In genomic region chr16:24729243-24729966, GRCh38 we compare ENCODE assay signal across 8 cellular contexts. TPM values are rescaled to one million over a fixed set of nuclear protein-coding genes. Genes with fewer than 3 reads are reported as not detected.
DNase-seq lines count a peak whose midpoint lies in the region; TF ChIP-seq lines count a peak whose summit lies in the region.

TNRC6A (plus strand) TSS chr16:24729651; CDS start chr16:24729842, 191 bp downstream.

- H3K4me2 ChIP-seq in SK-N-SH, result peak within 1 kb of the TSS; percentile 87

- CTCF ChIA-PET in SK-N-SH (lab: Yijun Ruan, JAX), result interaction anchor here (1.2 kb wide), 1 partner anchor 41 kb away, joined by 3 read pairs; no protein-coding TSS in a partner anchor

- H3K4me3 ChIP-seq in H7 (ENCODE audit: insufficient read depth, low read depth, low read length) (peak within 1 kb of the TSS; percentile 75), MG63 (peak within 1 kb of the TSS; percentile 89), SK-N-SH (ENCODE audit: low read depth in 2 of 2, low read length in 1 of 2) (peak within 1 kb of the TSS; percentile 80 to 93), suprapubic skin (peak within 1 kb of the TSS; percentile 80)

- H2AFZ ChIP-seq in SK-N-SH (ENCODE audit: low read depth), result peak within 1 kb of the TSS; percentile 79

- peaks cover 36% of the 10 kb centered on the region for H4K20me1 ChIP-seq in SK-N-SH (ENCODE audit: insufficient read depth)

- in situ Hi-C loops in G401 (cut with HindIII; ENCODE audit: low sequenced_read_pairs), result no loop called here

- TF ChIP-seq CTCF in SK-N-SH (IDR thresholded peaks at IDR 0.05), result no peak
- no peak for TF ChIP-seq CTCF in suprapubic skin (IDR thresholded peaks at IDR 0.05)

- peaks cover 11% of the 10 kb centered on the region for H3F3A ChIP-seq in SK-N-SH (replicated peaks; ENCODE audit: insufficient read depth)

- POLR2A ChIA-PET in SK-N-SH (lab: Yijun Ruan, JAX), result no interaction called here

- H3K36me3 ChIP-seq in H7 (replicated peaks; ENCODE audit: control insufficient read depth, insufficient read depth, low read length) (peaks cover 7% of the 10 kb centered on the region), MG63 (peaks cover 37% of the 10 kb centered on the region), SK-N-SH (replicated peaks in 1 of 2; ENCODE audit: control insufficient read depth in 1 of 2, insufficient read depth in 2 of 2, low read length in 1 of 2) (peaks cover 23 to 28% of the 10 kb centered on the region in 2 experiments), suprapubic skin (peaks cover 4% of the 10 kb centered on the region)

- no peak for TF ChIP-seq RAD21 in SK-N-SH (IDR thresholded peaks at IDR 0.05; ENCODE audit: low read length)

- H3K27me3 ChIP-seq in H7 (ENCODE audit: control insufficient read depth, insufficient read depth, low read length) (no peaks in the 10 kb centered on the region), MG63 (no peaks in the 10 kb centered on the region), SK-N-SH (ENCODE audit: insufficient read depth) (no peaks in the 10 kb centered on the region), suprapubic skin (no peaks in the 10 kb centered on the region)

- H3K9ac ChIP-seq in SK-N-SH, result peak within 1 kb of the TSS; percentile 95

- WGBS in SK-N-SH (ENCODE audit: low lambda C conversion rate), result under 1% methylated on average over 49 of the region's 80 CpGs
- WGBS in suprapubic skin, result under 1% methylated on average over 33 of the region's 80 CpGs

- H3K79me2 ChIP-seq in SK-N-SH (ENCODE audit: insufficient read depth), result peaks cover 45% of the 10 kb centered on the region

- peak within 1 kb of the TSS; percentile 88 to 92 for H3K27ac ChIP-seq in SK-N-SH (ENCODE audit: low read depth in 2 of 2, low read length in 1 of 2)
- peak within 1 kb of the TSS; percentile 96 for H3K27ac ChIP-seq in suprapubic skin

- H3K4me1 ChIP-seq in SK-N-SH (ENCODE audit: control insufficient read depth in 1 of 2, insufficient read depth in 2 of 2, low read depth in 1 of 2, low read length in 1 of 2), result peaks cover 14 to 22% of the 10 kb centered on the region in 2 experiments
- peaks cover 28% of the 10 kb centered on the region for H3K4me1 ChIP-seq in suprapubic skin

- no peaks in the 10 kb centered on the region for H3K9me3 ChIP-seq in MG63
- H3K9me3 ChIP-seq in SK-N-SH, result no peaks in the 10 kb centered on the region
- H3K9me3 ChIP-seq in suprapubic skin, result no peaks in the 10 kb centered on the region

- DNase-seq in G401 (ENCODE audit: low spot score) (peak; percentile 83), H7 (peak; percentile 94), MG63 (peak; percentile 96), SK-N-SH (peak; percentile 97), globus pallidus (ENCODE audit: low spot score) (peak; percentile 87), occipital lobe (lab: John Stamatoyannopoulos, UW) (peak; percentile 82), suprapubic skin (ENCODE audit: low spot score in 2 of 2) (peak; percentile 93)
- DNase-seq in activated naive CD4-positive, alpha-beta T cell treated with anti-CD3 and anti-CD28 coated beads, Interleukin-2, amount 50 U/mL, for 16 hours, result peak; percentile 82

- H3K9me2 ChIP-seq in SK-N-SH, result no peaks in the 10 kb centered on the region

- peak in 1 of 2 donors; percentile 84 for TF ChIP-seq POLR2A in suprapubic skin (IDR thresholded peaks at IDR 0.05)

- TF ChIP-seq EP300 in SK-N-SH (IDR thresholded peaks at IDR 0.05; ENCODE audit: borderline replicate concordance in 1 of 2, low read depth in 1 of 2, low read length in 1 of 2) (peak in 1 of 2 experiments; percentile 69; a peak in 1 of 4 replicates), suprapubic skin (IDR thresholded peaks at IDR 0.05) (no peak)

TF ChIP-seq in SK-N-SH, 30 proteins besides CTCF, POLR2A, EP300 and RAD21:
- TF ChIP-seq POLR2AphosphoS5 (IDR thresholded peaks at IDR 0.05; ENCODE audit: low read depth, low read length), result peak; percentile 74
- peak; percentile 52; the same call in 1 of the 2 replicates for TF ChIP-seq SIN3A (IDR thresholded peaks at IDR 0.05; ENCODE audit: borderline replicate concordance, low read depth, low read length)
- TF ChIP-seq FOSL2 (IDR thresholded peaks at IDR 0.05; ENCODE audit: borderline replicate concordance, low read depth), result no peak
- TF ChIP-seq ZBTB33 (IDR thresholded peaks at IDR 0.05; ENCODE audit: borderline replicate concordance, low read depth), result no peak
- no peak for TF ChIP-seq NRF1 (IDR thresholded peaks at IDR 0.05; ENCODE audit: low read depth, low read length)
- peak; percentile 71 for TF ChIP-seq TAF1 (IDR thresholded peaks at IDR 0.05; ENCODE audit: borderline replicate concordance, low read depth, low read length)
- no peak for TF ChIP-seq RCOR1 (IDR thresholded peaks at IDR 0.05; ENCODE audit: low read length)
- peak; percentile 54 for TF ChIP-seq CHD2 (IDR thresholded peaks at IDR 0.05; ENCODE audit: low read length, partially characterized antibody)
- TF ChIP-seq GABPA (IDR thresholded peaks at IDR 0.05; ENCODE audit: low read depth), result peak; percentile 94
- no peak for TF ChIP-seq FOXJ3 (CRISPR knock-in tag; IDR thresholded peaks at IDR 0.05)
- no peak for TF ChIP-seq RXRA (IDR thresholded peaks at IDR 0.05; ENCODE audit: borderline replicate concordance, low read depth)
- no peak for TF ChIP-seq EZH2phosphoT487 (IDR thresholded peaks at IDR 0.05; ENCODE audit: borderline replicate concordance, low read depth)
- TF ChIP-seq TCF12 (IDR thresholded peaks at IDR 0.05), result no peak
- TF ChIP-seq ELF1 (IDR thresholded peaks at IDR 0.05), result peak; percentile 56
- no peak for TF ChIP-seq RFX5 (IDR thresholded peaks at IDR 0.05; ENCODE audit: low read length)
- TF ChIP-seq IRF3 (IDR thresholded peaks at IDR 0.05; ENCODE audit: low read depth, low read length), result no peak
- TF ChIP-seq MEF2A (IDR thresholded peaks at IDR 0.05; ENCODE audit: borderline replicate concordance, low read depth), result no peak
- peak; percentile 83; the same call in 1 of the 2 replicates for TF ChIP-seq MXI1 (IDR thresholded peaks at IDR 0.05; ENCODE audit: low read depth, low read length)
- TF ChIP-seq USF2 (IDR thresholded peaks at IDR 0.05; ENCODE audit: borderline replicate concordance, low read depth, low read length), result no peak
- peak; percentile 93 for TF ChIP-seq YY1 (IDR thresholded peaks at IDR 0.05; ENCODE audit: low read depth)
- 0 out of 2 replicates have a peak, but pooled peaks have one; percentile 47 for TF ChIP-seq MAX (IDR thresholded peaks at IDR 0.05; ENCODE audit: low read depth)
- TF ChIP-seq NFIC (IDR thresholded peaks at IDR 0.05; ENCODE audit: borderline replicate concordance), result 0 out of 2 replicates have a peak, but pooled peaks have one; percentile 5

RNA-seq across cellular contexts. Expression of gene TNRC6A, which starts in this region (rescaled TPM):
- 11.4 and 14.4 TPM in 2 replicates for total RNA-seq in G401 (2014; rRNA removed; shearing (Covaris generic))
- 37.3 and 41.7 TPM in 2 replicates for total RNA-seq in H7 (2014; rRNA removed; shearing (Covaris generic))
- total RNA-seq in MG63 (2014; rRNA removed; shearing (Covaris generic); ENCODE audit: low replicate concordance), result 9.2 and 12.7 TPM in 2 replicates
- 32.5 and 40.1 TPM in 2 replicates for polyA plus RNA-seq in SK-N-SH (2012; rRNA removed)
- 16.0 and 19.0 TPM in 2 replicates for polyA plus RNA-seq in SK-N-SH (2012; cell fraction: cytosol; rRNA removed)
- polyA plus RNA-seq in SK-N-SH (2012; cell fraction: nucleus; rRNA removed), result 127 and 149 TPM in 2 replicates
- total RNA-seq in occipital lobe (68.0 TPM), suprapubic skin (100 to 1,000 TPM in 1 of 4 donors, 10 to 100 TPM in 3; 26.3 to 120 (median 49.2) TPM)

Comparison
In these comparisons a context has a peak if more than half of its experiments do, and no peak if none do; other contexts are left out.
1. Peak in every context shown above with its lines: DNase-seq, H3K4me3 ChIP-seq and H3K27ac ChIP-seq.